Comparison of ENCODE assay signal across 8 cellular contexts in the genomic region with DNA sequence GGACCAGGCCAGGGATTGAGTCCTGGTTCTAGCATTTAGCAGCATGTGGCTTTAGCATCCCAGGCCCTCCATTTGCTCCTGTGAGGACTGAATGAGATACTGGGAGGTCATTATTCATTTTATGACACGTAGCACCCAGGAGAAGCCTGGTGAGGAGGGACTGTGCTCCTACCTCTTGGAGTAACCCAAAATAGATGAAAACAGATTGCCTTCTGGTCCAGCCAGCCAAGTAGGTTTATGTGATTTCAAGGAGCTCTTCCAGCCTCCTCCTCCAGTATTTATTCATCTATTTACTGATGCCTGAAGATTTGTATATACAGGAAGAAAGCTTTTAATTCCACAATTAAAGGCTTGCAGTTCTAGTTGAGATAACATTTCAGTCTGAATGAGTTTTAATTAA.
"Had no signal": no experiment of that assay in that cellular context is flagged by ENCODE, and none has a peak within 500 bp of the region (broad histone marks: within the 10 kb centered on the region; RNA-seq: fewer than 3 reads in every experiment).

No MANE protein-coding gene starts in this region.

- DNase-seq: GM23248, GOT3, H7, HFFc6, IMR-90 had no signal

- H3K36me3 ChIP-seq: HAP-1 had no signal

- H3K9me3 Mint-ChIP-seq: HFFc6 had no signal

- H3K4me3 ChIP-seq: GM23248, HAP-1, K562 had no signal

- H3K4me1 ChIP-seq: HAP-1 had no signal

- H3K27ac Mint-ChIP-seq: HFFc6 had no signal

- ATAC-seq: HCT116, K562 had no signal

- H3K9me3 ChIP-seq: HAP-1 had no signal

- H3K4me3 Mint-ChIP-seq: HFFc6 had no signal

- H3K27ac ChIP-seq: GM23248 had no signal

- H3K9ac ChIP-seq: GM23248 had no signal

- H2AFZ ChIP-seq: GM23248 had no signal
